In genomic region chr4:19694829-19695228, GRCh38 we compare ENCODE assay signal across 16 cellular contexts.
DNase-seq lines count a peak whose midpoint lies in the region; ATAC-seq and TF ChIP-seq lines count a peak whose summit lies in the region.
"Had no signal": no experiment of that assay in that cellular context is flagged by ENCODE, and none has a peak within 500 bp of the region (broad histone marks: within the 10 kb centered on the region; RNA-seq: fewer than 3 reads in every experiment).

No MANE protein-coding gene starts in this region.

- peaks cover 9% of the 10 kb centered on the region for H3K4me1 Mint-ChIP-seq in GM23338
- no peaks in the 10 kb centered on the region for H3K4me1 Mint-ChIP-seq in activated naive CD4-positive, alpha-beta T cell treated with anti-CD3 and anti-CD28 coated beads for 36 hours (ENCODE audit: low read depth)

- 59 to 76% methylated on average over 3 of the region's 3 CpGs for WGBS in testis, 2 donors

- H4K20me1 ChIP-seq in GM23338 (replicated peaks; ENCODE audit: insufficient read depth) (no peaks in the 10 kb centered on the region), OCI-LY7 (ENCODE audit: insufficient read depth, low read length) (no peaks in the 10 kb centered on the region), Karpas-422 (ENCODE audit: insufficient read depth, low read depth, low read length) (no peaks in the 10 kb centered on the region)

- TF ChIP-seq POLR2A in testis (IDR thresholded peaks at IDR 0.05): no peak

- no peaks in the 10 kb centered on the region for H3F3A ChIP-seq in GM23338 (replicated peaks; ENCODE audit: low read depth)

- POLR2A ChIA-PET in OCI-LY7 (lab: Charles Lee): interaction anchor here (0.7 to 2.1 kb wide), 5 partner anchors 10 to 1539 kb away, joined by 3 to 8 read pairs (median 3); no protein-coding TSS in a partner anchor

- H3K9me3 ChIP-seq in OCI-LY7 (ENCODE audit: low read length) (peaks cover 8% of the 10 kb centered on the region; the same call in 1 of the 2 replicates), left ventricle myocardium inferior (replicated peaks) (peaks cover 17% of the 10 kb centered on the region), testis (no peaks in the 10 kb centered on the region), Karpas-422 (ENCODE audit: low read length) (peaks cover 22% of the 10 kb centered on the region; the same call in 1 of the 2 replicates)

- ATAC-seq in GM23338: no peak
- ATAC-seq: HepG2 had no signal

- no peaks in the 10 kb centered on the region for H3K9me2 ChIP-seq in GM23338 (ENCODE audit: insufficient read depth)
- H3K9me2 ChIP-seq in OCI-LY7 (ENCODE audit: insufficient read depth, low read length): no peaks in the 10 kb centered on the region
- no peaks in the 10 kb centered on the region for H3K9me2 ChIP-seq in Karpas-422 (replicated peaks; ENCODE audit: insufficient read depth, low read length)

- H3K36me3 ChIP-seq in GM23338 (ENCODE audit: insufficient read depth): no peaks in the 10 kb centered on the region
- no peaks in the 10 kb centered on the region for H3K36me3 ChIP-seq in OCI-LY7 (ENCODE audit: insufficient read depth, low read length)
- H3K36me3 ChIP-seq in left ventricle myocardium inferior: no peaks in the 10 kb centered on the region
- H3K36me3 ChIP-seq in testis (ENCODE audit: low read depth, missing control alignments): no peaks in the 10 kb centered on the region
- H3K36me3 ChIP-seq in Karpas-422 (ENCODE audit: insufficient read depth, low read length): no peaks in the 10 kb centered on the region

- DNase-seq in GM23338 (ENCODE audit: low spot score): no peak
- peak; percentile 5 for DNase-seq in OCI-LY7 (ENCODE audit: low spot score)
- DNase-seq in left ventricle myocardium inferior: no peak
- DNase-seq in pons (ENCODE audit: low spot score): peak; percentile 37
- DNase-seq in testis: no peak
- no peak for DNase-seq in activated naive CD4-positive, alpha-beta T cell treated with anti-CD3 and anti-CD28 coated beads for 36 hours
- no peak for DNase-seq in midbrain (lab: John Stamatoyannopoulos, UW)
- DNase-seq in Karpas-422: no peak
- DNase-seq: EL, MM.1S, NCI-H1417, NCI-H1930, NCI-H510A had no signal

- H3K4me1 ChIP-seq in GM23338 (ENCODE audit: insufficient read depth) (0 out of 2 replicates have a peak, but pooled peaks cover 6% of the 10 kb centered on the region), OCI-LY7 (ENCODE audit: insufficient read depth, low read length, poor library complexity, severe bottlenecking) (peaks cover 16% of the 10 kb centered on the region), left ventricle myocardium inferior (peaks cover 14% of the 10 kb centered on the region), testis (no peaks in the 10 kb centered on the region), Karpas-422 (ENCODE audit: low read length) (no peaks in the 10 kb centered on the region)

- BruUV-seq in OCI-LY7 (replicated peaks; lab: Mats Ljungman, UMichigan): no TSS peak

- CTCF ChIA-PET in OCI-LY7 (lab: Charles Lee; ENCODE audit: unreplicated experiment): interaction anchor here (1.1 kb wide), 1 partner anchor 19 kb away, joined by 3 read pairs; no protein-coding TSS in a partner anchor
- CTCF ChIA-PET in activated naive CD4-positive, alpha-beta T cell treated with anti-CD3 and anti-CD28 coated beads for 36 hours (lab: Charles Lee): no interaction called here

- H3K27ac ChIP-seq in GM23338 (ENCODE audit: low read depth) (no peak overlapping the region), OCI-LY7 (ENCODE audit: low read depth, low read length, poor library complexity, severe bottlenecking) (no peak overlapping the region), left ventricle myocardium inferior (replicated peaks) (peak overlapping the region; percentile 68), testis (no peak overlapping the region), Karpas-422 (ENCODE audit: low read length) (no peak overlapping the region)
- H3K27ac ChIP-seq: KMS-11, SK-N-MC had no signal

- H3K9me3 Mint-ChIP-seq in GM23338: peaks cover 4% of the 10 kb centered on the region; the same call in 1 of the 3 replicates
- H3K9me3 Mint-ChIP-seq in activated naive CD4-positive, alpha-beta T cell treated with anti-CD3 and anti-CD28 coated beads for 36 hours: peaks cover 7% of the 10 kb centered on the region

- TF ChIP-seq CTCF in GM23338 (conservative IDR thresholded peaks at IDR 0.05; ENCODE audit: low read depth in 2 of 2) (no peak), OCI-LY7 (conservative IDR thresholded peaks at IDR 0.05; ENCODE audit: low read length) (no peak), left ventricle myocardium inferior (IDR thresholded peaks at IDR 0.05; ENCODE audit: borderline replicate concordance) (no peak), testis (IDR thresholded peaks at IDR 0.05) (no peak)

- H3K79me2 ChIP-seq in GM23338 (replicated peaks; ENCODE audit: insufficient read depth): no peaks in the 10 kb centered on the region
- no peaks in the 10 kb centered on the region for H3K79me2 ChIP-seq in OCI-LY7 (ENCODE audit: insufficient read depth, low read depth, low read length)
- H3K79me2 ChIP-seq in Karpas-422 (ENCODE audit: low read length): no peaks in the 10 kb centered on the region

- 0 out of 3 replicates have a peak, but pooled peaks cover 4% of the 10 kb centered on the region for H3K36me3 Mint-ChIP-seq in GM23338 (ENCODE audit: low read depth)
- no peaks in the 10 kb centered on the region for H3K36me3 Mint-ChIP-seq in activated naive CD4-positive, alpha-beta T cell treated with anti-CD3 and anti-CD28 coated beads for 36 hours (ENCODE audit: low read depth)

- no peaks in the 10 kb centered on the region for H3K27me3 Mint-ChIP-seq in GM23338 (ENCODE audit: insufficient read depth, low read depth, poor library complexity)
- H3K27me3 Mint-ChIP-seq in activated naive CD4-positive, alpha-beta T cell treated with anti-CD3 and anti-CD28 coated beads for 36 hours (ENCODE audit: low read depth): no peaks in the 10 kb centered on the region

- H3K4me3 ChIP-seq in GM23338 (no peak overlapping the region), OCI-LY7 (ENCODE audit: low read depth, low read length, poor library complexity, severe bottlenecking) (no peak overlapping the region), left ventricle myocardium inferior (no peak overlapping the region), testis (no peak overlapping the region), Karpas-422 (ENCODE audit: low read length) (no peak overlapping the region)
- H3K4me3 ChIP-seq: SK-N-MC had no signal

- H3K4me3 Mint-ChIP-seq in GM23338: no peak overlapping the region
- no peak overlapping the region for H3K4me3 Mint-ChIP-seq in activated naive CD4-positive, alpha-beta T cell treated with anti-CD3 and anti-CD28 coated beads for 36 hours

- H3K4me2 ChIP-seq in GM23338: no peak overlapping the region
- peak overlapping the region; percentile 62 for H3K4me2 ChIP-seq in OCI-LY7 (ENCODE audit: low read length)
- no peak overlapping the region for H3K4me2 ChIP-seq in Karpas-422 (ENCODE audit: low read depth, low read length, poor library complexity, severe bottlenecking)
- H3K4me2 ChIP-seq: KMS-11 had no signal

- intact Hi-C loops in OCI-LY7 (cut with micrococcal nuclease; ENCODE audit: unreplicated experiment) (no loop called here), left ventricle myocardium inferior (cut with micrococcal nuclease) (no loop called here), testis (cut with DNase I; ENCODE audit: low total_unique reads) (no loop called here)
- intact Hi-C loops in activated naive CD4-positive, alpha-beta T cell treated with anti-CD3 and anti-CD28 coated beads for 36 hours (cut with micrococcal nuclease): no loop called here

- no peak overlapping the region for H3K9ac ChIP-seq in Karpas-422 (ENCODE audit: low read length)
- H3K9ac ChIP-seq: KMS-11 had no signal

- 0 out of 2 replicates have a peak overlapping the region, but pooled peaks have one; percentile 67 for H2AFZ ChIP-seq in GM23338
- H2AFZ ChIP-seq in OCI-LY7 (ENCODE audit: low read length): peak overlapping the region; percentile 93; the same call in 1 of the 2 replicates
- H2AFZ ChIP-seq in Karpas-422 (ENCODE audit: low read length): no peak overlapping the region

- no peaks in the 10 kb centered on the region for H3K27me3 ChIP-seq in GM23338 (ENCODE audit: insufficient read depth)
- H3K27me3 ChIP-seq in left ventricle myocardium inferior (ENCODE audit: low read depth): no peaks in the 10 kb centered on the region
- H3K27me3 ChIP-seq in testis: no peaks in the 10 kb centered on the region
- no peaks in the 10 kb centered on the region for H3K27me3 ChIP-seq in Karpas-422 (ENCODE audit: low read length)

- H3K27ac Mint-ChIP-seq in GM23338: no peak overlapping the region
- no peak overlapping the region for H3K27ac Mint-ChIP-seq in activated naive CD4-positive, alpha-beta T cell treated with anti-CD3 and anti-CD28 coated beads for 36 hours

TF ChIP-seq in GM23338, 12 proteins besides CTCF, POLR2A, EP300 and RAD21 (continues in another document):
- TF ChIP-seq NANOG (IDR thresholded peaks at IDR 0.05; ENCODE audit: borderline replicate concordance) (no peak), CREB1 (CRISPR knock-in tag; IDR thresholded peaks at IDR 0.05; ENCODE audit: low read depth) (no peak), STAT1 (IDR thresholded peaks at IDR 0.05; ENCODE audit: unreplicated experiment) (no peak), ZNF331 (CRISPR knock-in tag; IDR thresholded peaks at IDR 0.05; ENCODE audit: low read depth) (no peak), EZH2phosphoT487 (IDR thresholded peaks at IDR 0.05; ENCODE audit: unreplicated experiment) (no peak), EZH2 (IDR thresholded peaks at IDR 0.05; ENCODE audit: low read depth, unreplicated experiment) (no peak)

Comparison
In these comparisons a context has a peak if more than half of its experiments do, and no peak if none do; other contexts are left out.
1. DNase-seq: peak in OCI-LY7 (single experiment) and pons (single experiment); none in GM23338 (single experiment), left ventricle myocardium inferior (single experiment), testis (single experiment), activated naive CD4-positive, alpha-beta T cell treated with anti-CD3 and anti-CD28 coated beads for 36 hours (single experiment), midbrain (single experiment) and Karpas-422 (single experiment).